ENCODE assay signal across 8 cellular contexts in the genomic region with DNA sequence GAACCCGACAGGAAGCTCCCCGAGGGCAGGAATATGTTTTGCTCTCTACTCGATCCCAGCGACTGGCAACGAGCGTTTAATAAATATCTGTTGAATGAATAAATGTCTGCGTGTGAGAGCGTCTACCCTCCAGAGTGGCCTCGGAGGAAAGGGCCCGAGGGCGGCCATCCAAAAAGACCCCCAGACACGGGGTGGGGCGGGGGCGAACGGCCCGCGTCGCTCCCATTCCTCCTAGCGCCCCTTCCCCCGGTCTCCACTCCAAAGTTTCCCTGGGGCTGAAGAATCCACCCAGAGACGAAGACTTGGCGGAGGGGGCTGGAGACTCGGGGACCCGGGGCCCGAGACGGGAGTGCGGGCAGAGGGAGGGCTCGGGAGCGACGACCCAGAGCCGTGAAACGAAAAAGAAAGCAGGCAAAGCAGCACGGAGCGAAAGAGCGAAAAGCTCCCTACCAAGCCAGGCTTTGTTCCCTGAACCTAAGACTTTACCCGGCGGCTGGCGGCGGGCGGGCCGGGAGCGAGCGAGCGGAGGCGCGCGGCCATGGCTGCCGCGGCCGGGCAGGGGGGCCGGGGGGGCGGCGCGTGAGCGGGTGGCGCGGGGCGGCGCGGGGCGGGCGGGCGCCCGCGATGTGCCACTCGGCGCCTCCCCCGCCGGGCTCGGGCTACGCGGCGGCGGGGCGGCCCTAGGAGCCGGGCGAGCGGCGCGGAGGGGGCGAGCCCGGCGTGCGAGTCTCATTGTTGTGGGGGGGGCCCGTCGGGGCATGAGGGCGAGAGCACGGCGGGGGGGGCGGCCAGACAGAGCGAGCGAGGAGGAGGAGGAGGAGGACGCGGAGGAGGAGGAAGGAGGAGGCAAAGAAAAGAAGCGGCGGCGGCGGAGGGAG. TPM values are rescaled to one million over a fixed set of nuclear protein-coding genes. Genes with fewer than 3 reads are reported as not detected.
DNase-seq lines count a peak whose midpoint lies in the region; ATAC-seq and TF ChIP-seq lines count a peak whose summit lies in the region.

A gene (plus strand): TSS at position 629 of the 878 bp plus-strand sequence. CDS start 360 bp downstream, outside the sequence.

- H3F3A ChIP-seq in MM.1S (ENCODE audit: insufficient read depth, low read length) (peaks cover 50% of the 10 kb centered on the region), neural progenitor cell (ENCODE audit: low read depth) (peaks cover 58% of the 10 kb centered on the region)

- TF ChIP-seq CTCF in MM.1S (IDR thresholded peaks at IDR 0.05; ENCODE audit: low read length): no peak
- TF ChIP-seq CTCF in gastroesophageal sphincter (IDR thresholded peaks at IDR 0.05): no peak
- TF ChIP-seq CTCF in neural progenitor cell (IDR thresholded peaks at IDR 0.05): no peak

- H3K9me2 ChIP-seq in MM.1S (replicated peaks; ENCODE audit: insufficient read depth, low read length): no peaks in the 10 kb centered on the region

- H3K27me3 Mint-ChIP-seq in neural progenitor cell (ENCODE audit: insufficient read depth, low read depth): peaks cover 10% of the 10 kb centered on the region

- H3K4me1 Mint-ChIP-seq in neural progenitor cell: peaks cover 51% of the 10 kb centered on the region

- H3K4me1 ChIP-seq in MM.1S (ENCODE audit: low read length) (peaks cover 20% of the 10 kb centered on the region), gastroesophageal sphincter (peaks cover 0 to 71% (median 14%) of the 10 kb centered on the region in 3 donors), neural progenitor cell (peaks cover 20% of the 10 kb centered on the region)

- 0 to 4% methylated on average over 5 to 19 of the region's 98 CpGs for WGBS in gastroesophageal sphincter (ENCODE audit: low coverage in 1 of 2), 2 donors

- H3K9me3 ChIP-seq in MM.1S (replicated peaks; ENCODE audit: insufficient read depth, low read length) (no peaks in the 10 kb centered on the region), gastroesophageal sphincter (no peaks in the 10 kb centered on the region), neural progenitor cell (ENCODE audit: low read depth) (no peaks in the 10 kb centered on the region)

- no peaks in the 10 kb centered on the region for H4K20me1 ChIP-seq in MM.1S (ENCODE audit: insufficient read depth, low read length)
- peaks cover 59% of the 10 kb centered on the region for H4K20me1 ChIP-seq in neural progenitor cell (ENCODE audit: low read depth)

- peak; percentile 24 to 34 for TF ChIP-seq POLR2A in gastroesophageal sphincter (IDR thresholded peaks at IDR 0.05)

- no peaks in the 10 kb centered on the region for H3K9me3 Mint-ChIP-seq in neural progenitor cell

- H3K9ac ChIP-seq in MM.1S (ENCODE audit: low read length) (peak within 1 kb of the TSS; percentile 93), neural progenitor cell (no peak within 1 kb of the TSS)

- H3K27ac ChIP-seq in MM.1S (ENCODE audit: low read length): peak within 1 kb of the TSS; percentile 98
- peak within 1 kb of the TSS; percentile 85 to 97 (median 96) for H3K27ac ChIP-seq in gastroesophageal sphincter
- no peak within 1 kb of the TSS for H3K27ac ChIP-seq in neural progenitor cell

- peak within 1 kb of the TSS; percentile 93 for H3K4me3 Mint-ChIP-seq in neural progenitor cell

- ATAC-seq in SK-N-SH treated with all-trans-retinoic acid at 6 μM for 48 hours (peak; percentile 55), gastroesophageal sphincter (peak; percentile 71), HG03139 (IDR thresholded peaks at IDR 0.05; ENCODE audit: unreplicated experiment) (no peak)

- H2AFZ ChIP-seq in MM.1S (ENCODE audit: low read length) (peak within 1 kb of the TSS; percentile 61), neural progenitor cell (replicated peaks) (peak within 1 kb of the TSS; percentile 97)

- peak within 1 kb of the TSS; percentile 89 for H3K4me2 ChIP-seq in MM.1S (ENCODE audit: low read depth, low read length)
- H3K4me2 ChIP-seq in neural progenitor cell: peak within 1 kb of the TSS; percentile 99

- H3K79me2 ChIP-seq in MM.1S (ENCODE audit: low read length) (peaks cover 55% of the 10 kb centered on the region), neural progenitor cell (ENCODE audit: low read depth) (no peaks in the 10 kb centered on the region)

- H3K36me3 Mint-ChIP-seq in neural progenitor cell: no peaks in the 10 kb centered on the region

- DNase-seq in Daoy (ENCODE audit: low read depth): peak; percentile 76
- DNase-seq in MM.1S: peak; percentile 82
- peak; percentile 80 for DNase-seq in activated naive CD4-positive, alpha-beta T cell treated with anti-CD3 and anti-CD28 coated beads, Interleukin-2, amount 50 U/mL, for 16 hours
- DNase-seq in neural progenitor cell (ENCODE audit: low spot score): peak; percentile 91
- peak; percentile 81 for DNase-seq in superior temporal gyrus (ENCODE audit: extremely low spot score)

- H3K27ac Mint-ChIP-seq in neural progenitor cell: peak within 1 kb of the TSS; percentile 89

- no peaks in the 10 kb centered on the region for H3K27me3 ChIP-seq in MM.1S (replicated peaks; ENCODE audit: insufficient read depth, low read length)
- no peaks in the 10 kb centered on the region for H3K27me3 ChIP-seq in gastroesophageal sphincter
- H3K27me3 ChIP-seq in neural progenitor cell: peaks cover 77% of the 10 kb centered on the region

- H3K36me3 ChIP-seq in MM.1S (replicated peaks; ENCODE audit: insufficient read depth, low read length) (0 out of 2 replicates have a peak, but pooled peaks cover 5% of the 10 kb centered on the region), gastroesophageal sphincter (peaks cover 0 to 26% of the 10 kb centered on the region in 2 donors), neural progenitor cell (no peaks in the 10 kb centered on the region)

- H3K4me3 ChIP-seq in MM.1S (ENCODE audit: low read length) (peak within 1 kb of the TSS; percentile 86), gastroesophageal sphincter (peak within 1 kb of the TSS; percentile 75 to 94), neural progenitor cell (peak within 1 kb of the TSS; percentile 87)

- TF ChIP-seq EP300 in gastroesophageal sphincter (IDR thresholded peaks at IDR 0.05): no peak

TF ChIP-seq in SK-N-SH treated with all-trans-retinoic acid at 6 μM for 48 hours, 23 proteins besides CTCF, POLR2A, EP300 and RAD21:
- TF ChIP-seq BACH2 (CRISPR knock-in tag; IDR thresholded peaks at IDR 0.05; ENCODE audit: borderline replicate concordance): no peak
- no peak for TF ChIP-seq ZNF8 (CRISPR knock-in tag; IDR thresholded peaks at IDR 0.05)

RNA-seq across cellular contexts. Expression of the gene that starts here (rescaled TPM):
- total RNA-seq in Daoy (2014; rRNA removed; shearing (Covaris generic)): 12.4 and 12.9 TPM in 2 replicates
- total RNA-seq in gastroesophageal sphincter (100 to 1,000 TPM in 1 of 4 donors, 10 to 100 TPM in 3; 55.6 to 101 (median 77.9) TPM), neural progenitor cell (ENCODE audit: low replicate concordance) (7.4 and 24.4 TPM in 2 replicates)
